In the genomic region with DNA sequence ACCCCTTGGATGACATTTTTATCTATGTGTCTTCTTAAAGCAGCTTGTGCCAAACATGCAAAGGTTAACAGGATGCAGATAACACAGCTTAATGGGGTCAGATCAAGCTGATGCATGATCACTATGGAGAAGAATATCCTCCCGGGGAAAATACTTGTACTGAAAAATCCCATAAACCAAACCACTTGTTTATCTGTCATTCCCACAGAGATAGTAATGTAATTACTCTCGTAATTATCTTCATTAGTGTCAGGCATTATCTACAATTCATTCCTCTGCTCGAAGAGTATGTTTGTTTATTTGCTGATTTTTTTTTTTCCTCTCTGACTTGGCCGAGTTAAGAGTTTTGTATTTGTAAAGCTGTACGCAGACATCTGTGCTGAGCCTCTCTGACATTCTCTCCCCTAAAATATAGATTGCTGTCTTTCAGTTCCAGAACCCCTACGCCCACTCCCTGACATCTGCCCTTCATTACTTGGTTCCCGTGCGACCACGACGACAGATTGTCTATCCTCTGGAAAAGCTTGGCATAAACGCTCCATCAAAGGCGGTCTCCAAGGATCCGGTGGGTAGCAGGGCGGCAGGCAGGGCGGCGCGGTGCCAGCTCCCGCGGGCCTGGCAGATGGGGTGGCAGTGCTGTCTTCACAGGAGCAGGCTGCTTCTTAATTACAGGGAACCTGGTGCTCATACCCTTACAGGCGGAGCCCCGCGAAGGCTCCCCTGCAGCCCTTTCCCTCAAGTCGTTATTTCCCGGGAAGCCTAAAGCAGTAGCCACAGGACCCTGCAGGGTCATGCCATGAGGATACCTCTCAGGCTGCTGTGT, we compare ENCODE assay signal across 1 cellular context.
A peak's percentile ranks its signal among the peaks of the same experiment; 100 is the strongest.
TF ChIP-seq lines count a peak whose summit lies in the region.

No MANE protein-coding gene starts in this region.

TF ChIP-seq in SK-N-SH treated with all-trans-retinoic acid at 6 μM for 48 hours, 23 proteins besides CTCF, POLR2A, EP300 and RAD21 (continued from another document):
- TF ChIP-seq, protein P1, sequence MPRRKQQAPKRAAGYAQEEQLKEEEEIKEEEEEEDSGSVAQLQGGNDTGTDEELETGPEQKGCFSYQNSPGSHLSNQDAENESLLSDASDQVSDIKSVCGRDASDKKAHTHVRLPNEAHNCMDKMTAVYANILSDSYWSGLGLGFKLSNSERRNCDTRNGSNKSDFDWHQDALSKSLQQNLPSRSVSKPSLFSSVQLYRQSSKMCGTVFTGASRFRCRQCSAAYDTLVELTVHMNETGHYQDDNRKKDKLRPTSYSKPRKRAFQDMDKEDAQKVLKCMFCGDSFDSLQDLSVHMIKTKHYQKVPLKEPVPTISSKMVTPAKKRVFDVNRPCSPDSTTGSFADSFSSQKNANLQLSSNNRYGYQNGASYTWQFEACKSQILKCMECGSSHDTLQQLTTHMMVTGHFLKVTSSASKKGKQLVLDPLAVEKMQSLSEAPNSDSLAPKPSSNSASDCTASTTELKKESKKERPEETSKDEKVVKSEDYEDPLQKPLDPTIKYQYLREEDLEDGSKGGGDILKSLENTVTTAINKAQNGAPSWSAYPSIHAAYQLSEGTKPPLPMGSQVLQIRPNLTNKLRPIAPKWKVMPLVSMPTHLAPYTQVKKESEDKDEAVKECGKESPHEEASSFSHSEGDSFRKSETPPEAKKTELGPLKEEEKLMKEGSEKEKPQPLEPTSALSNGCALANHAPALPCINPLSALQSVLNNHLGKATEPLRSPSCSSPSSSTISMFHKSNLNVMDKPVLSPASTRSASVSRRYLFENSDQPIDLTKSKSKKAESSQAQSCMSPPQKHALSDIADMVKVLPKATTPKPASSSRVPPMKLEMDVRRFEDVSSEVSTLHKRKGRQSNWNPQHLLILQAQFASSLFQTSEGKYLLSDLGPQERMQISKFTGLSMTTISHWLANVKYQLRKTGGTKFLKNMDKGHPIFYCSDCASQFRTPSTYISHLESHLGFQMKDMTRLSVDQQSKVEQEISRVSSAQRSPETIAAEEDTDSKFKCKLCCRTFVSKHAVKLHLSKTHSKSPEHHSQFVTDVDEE (CRISPR knock-in tag; IDR thresholded peaks at IDR 0.05): peak; percentile 45; the same call in 1 of the 2 replicates
- TF ChIP-seq TOX (CRISPR knock-in tag; IDR thresholded peaks at IDR 0.05; ENCODE audit: borderline replicate concordance) (no peak), ZNF8 (CRISPR knock-in tag; IDR thresholded peaks at IDR 0.05) (no peak), SNAI2 (CRISPR knock-in tag; IDR thresholded peaks at IDR 0.05) (no peak), CSDC2 (CRISPR knock-in tag; IDR thresholded peaks at IDR 0.05) (no peak), ZNF70 (CRISPR knock-in tag; IDR thresholded peaks at IDR 0.05) (peak; percentile 85), TCF4 (CRISPR knock-in tag; IDR thresholded peaks at IDR 0.05; ENCODE audit: borderline replicate concordance) (peak; percentile 65), ISL1 (CRISPR knock-in tag; IDR thresholded peaks at IDR 0.05) (peak; percentile 67)
- TF ChIP-seq, protein P2, sequence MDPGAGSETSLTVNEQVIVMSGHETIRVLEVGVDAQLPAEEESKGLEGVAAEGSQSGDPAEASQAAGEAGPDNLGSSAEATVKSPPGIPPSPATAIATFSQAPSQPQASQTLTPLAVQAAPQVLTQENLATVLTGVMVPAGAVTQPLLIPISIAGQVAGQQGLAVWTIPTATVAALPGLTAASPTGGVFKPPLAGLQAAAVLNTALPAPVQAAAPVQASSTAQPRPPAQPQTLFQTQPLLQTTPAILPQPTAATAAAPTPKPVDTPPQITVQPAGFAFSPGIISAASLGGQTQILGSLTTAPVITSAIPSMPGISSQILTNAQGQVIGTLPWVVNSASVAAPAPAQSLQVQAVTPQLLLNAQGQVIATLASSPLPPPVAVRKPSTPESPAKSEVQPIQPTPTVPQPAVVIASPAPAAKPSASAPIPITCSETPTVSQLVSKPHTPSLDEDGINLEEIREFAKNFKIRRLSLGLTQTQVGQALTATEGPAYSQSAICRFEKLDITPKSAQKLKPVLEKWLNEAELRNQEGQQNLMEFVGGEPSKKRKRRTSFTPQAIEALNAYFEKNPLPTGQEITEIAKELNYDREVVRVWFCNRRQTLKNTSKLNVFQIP (CRISPR knock-in tag; IDR thresholded peaks at IDR 0.05; ENCODE audit: borderline replicate concordance, low read depth): no peak
